8 cellular contexts compared by ENCODE assay signal in genomic region chr17:61863801-61864126, GRCh38. TPM values are rescaled to one million over a fixed set of nuclear protein-coding genes. Genes with fewer than 3 reads are reported as not detected.
DNase-seq lines count a peak whose midpoint lies in the region; ATAC-seq and TF ChIP-seq lines count a peak whose summit lies in the region.

No MANE protein-coding gene starts in this region.

- H3K36me3 ChIP-seq in breast epithelium = no peaks in the 10 kb centered on the region
- H3K36me3 ChIP-seq in mesenchymal stem cell (ENCODE audit: control insufficient read depth in 1 of 2, insufficient read depth in 2 of 2, low read depth in 1 of 2, low read length in 2 of 2) = peaks cover 4 to 15% of the 10 kb centered on the region in 2 experiments
- H3K36me3 ChIP-seq in uterus = no peaks in the 10 kb centered on the region

- DNase-seq in activated T-cell treated with anti-CD3 and anti-CD28 coated beads, Interleukin-2, amount 50 U/mL, for 4 hours = no peak
- DNase-seq in activated T-cell treated with anti-CD3 and anti-CD28 coated beads, Interleukin-2, amount 50 U/mL, for 1 hour = no peak
- DNase-seq in breast epithelium (ENCODE audit: low spot score in 2 of 2) (no peak), mesenchymal stem cell (no peak), uterus (no peak), NCI-H2029 (lab: John Stamatoyannopoulos, UW) (no peak)

- no peak overlapping the region for H2BK120ac ChIP-seq in mesenchymal stem cell (ENCODE audit: low read depth, low read length)

- H3K27me3 ChIP-seq in breast epithelium = no peaks in the 10 kb centered on the region
- H3K27me3 ChIP-seq in mesenchymal stem cell (ENCODE audit: control insufficient read depth in 1 of 2, insufficient read depth in 1 of 2, low read length in 2 of 2) = no peaks in the 10 kb centered on the region
- H3K27me3 ChIP-seq in uterus = no peaks in the 10 kb centered on the region

- H3K9me3 ChIP-seq in breast epithelium = no peaks in the 10 kb centered on the region
- no peaks in the 10 kb centered on the region for H3K9me3 ChIP-seq in mesenchymal stem cell (ENCODE audit: control insufficient read depth, low read length)
- H3K9me3 ChIP-seq in uterus = no peaks in the 10 kb centered on the region

- H3K9me3 Mint-ChIP-seq in activated T-cell treated with anti-CD3 and anti-CD28 coated beads, Interleukin-2, amount 50 U/mL, for 4 hours = no peaks in the 10 kb centered on the region

- H3K23ac ChIP-seq in mesenchymal stem cell (ENCODE audit: low read length in 2 of 2) = no peak overlapping the region

- no peak overlapping the region for H3K18ac ChIP-seq in mesenchymal stem cell (ENCODE audit: low read depth in 1 of 2, low read length in 2 of 2)

- no peak overlapping the region for H3K14ac ChIP-seq in mesenchymal stem cell (ENCODE audit: low read length in 2 of 2)

- ATAC-seq in activated T-cell treated with anti-CD3 and anti-CD28 coated beads, Interleukin-2, amount 50 U/mL, for 4 hours = peak in 1 of 2 donors; percentile 6
- ATAC-seq in HG03469 (IDR thresholded peaks at IDR 0.05; ENCODE audit: unreplicated experiment) (peak; percentile 5), HG02885 (IDR thresholded peaks at IDR 0.05; ENCODE audit: poor library complexity, unreplicated experiment) (no peak)

- H3K36me3 Mint-ChIP-seq in activated T-cell treated with anti-CD3 and anti-CD28 coated beads, Interleukin-2, amount 50 U/mL, for 4 hours (ENCODE audit: insufficient read depth) = peaks cover 3% of the 10 kb centered on the region

- H2AK5ac ChIP-seq in mesenchymal stem cell (ENCODE audit: low read length, severe bottlenecking) = no peak overlapping the region

- peak overlapping the region; percentile 92 for H3K9ac ChIP-seq in mesenchymal stem cell (ENCODE audit: low read length)

- H3K27me3 Mint-ChIP-seq in activated T-cell treated with anti-CD3 and anti-CD28 coated beads, Interleukin-2, amount 50 U/mL, for 4 hours (ENCODE audit: low read depth) = no peaks in the 10 kb centered on the region

- H2BK5ac ChIP-seq in mesenchymal stem cell (ENCODE audit: low read depth, low read length, poor library complexity, severe bottlenecking) = no peak overlapping the region

- no peak overlapping the region for H2BK12ac ChIP-seq in mesenchymal stem cell (ENCODE audit: low read length in 2 of 2)

- TF ChIP-seq CTCF in breast epithelium (IDR thresholded peaks at IDR 0.05) (no peak), uterus (IDR thresholded peaks at IDR 0.05) (no peak)

- peak overlapping the region; percentile 71 to 78 (median 75) for H3K4me3 ChIP-seq in breast epithelium
- peak overlapping the region; percentile 26 to 93 for H3K4me3 ChIP-seq in mesenchymal stem cell (ENCODE audit: insufficient read depth in 1 of 2, low read depth in 1 of 2, low read length in 2 of 2)
- peak overlapping the region; percentile 53 to 64 for H3K4me3 ChIP-seq in uterus

- intact Hi-C loops in breast epithelium (cut with DNase I; ENCODE audit: low total_unique reads) = no loop called here
- intact Hi-C loops in uterus (cut with DNase I; ENCODE audit: low total_unique reads) = no loop called here

- peak overlapping the region; percentile 91 for H3K4me2 ChIP-seq in mesenchymal stem cell (ENCODE audit: low read length, poor library complexity, severe bottlenecking)

- H3K27ac ChIP-seq in breast epithelium (peak overlapping the region; percentile 85 to 91), mesenchymal stem cell (ENCODE audit: low read length, poor library complexity, severe bottlenecking) (peak overlapping the region; percentile 78), uterus (peak overlapping the region; percentile 80 to 81)

- H3K4me1 Mint-ChIP-seq in activated T-cell treated with anti-CD3 and anti-CD28 coated beads, Interleukin-2, amount 50 U/mL, for 4 hours (ENCODE audit: low read depth) = peaks cover 25% of the 10 kb centered on the region

- 11% methylated on average over 8 of the region's 8 CpGs for WGBS in mesenchymal stem cell

- H2AFZ ChIP-seq in mesenchymal stem cell (ENCODE audit: low read depth, low read length) = peak overlapping the region; percentile 64

- no peak for TF ChIP-seq POLR2A in breast epithelium (IDR thresholded peaks at IDR 0.05)
- no peak for TF ChIP-seq POLR2A in uterus (IDR thresholded peaks at IDR 0.05)

- no peak overlapping the region for H4K8ac ChIP-seq in mesenchymal stem cell (ENCODE audit: low read length)

- peak overlapping the region; percentile 94 for H3K4me3 Mint-ChIP-seq in activated T-cell treated with anti-CD3 and anti-CD28 coated beads, Interleukin-2, amount 50 U/mL, for 4 hours

- peaks cover 0 to 5% of the 10 kb centered on the region in 2 donors for H3K4me1 ChIP-seq in breast epithelium
- H3K4me1 ChIP-seq in mesenchymal stem cell (ENCODE audit: control insufficient read depth, insufficient read depth, low read depth, low read length) = peaks cover 3% of the 10 kb centered on the region
- peaks cover 0 to 4% of the 10 kb centered on the region in 2 donors for H3K4me1 ChIP-seq in uterus

- H3K79me1 ChIP-seq in mesenchymal stem cell (replicated peaks; ENCODE audit: low read length, poor library complexity, severe bottlenecking) = peaks cover 5% of the 10 kb centered on the region

- no peak overlapping the region for H4K91ac ChIP-seq in mesenchymal stem cell (ENCODE audit: low read length)

- no peak overlapping the region for H2BK15ac ChIP-seq in mesenchymal stem cell (ENCODE audit: low read depth, poor library complexity, severe bottlenecking)

- H3K4ac ChIP-seq in mesenchymal stem cell (ENCODE audit: low read depth in 1 of 2, low read length in 2 of 2) = peak overlapping the region in 1 of 2 experiments; percentile 50

RNA-seq across cellular contexts. Expression of gene BRIP1, which starts 0.4 kb away (rescaled TPM):
- 1 to 10 TPM; 5.0 to 5.8 (median 5.1) TPM for total RNA-seq in activated T-cell treated with anti-CD3 and anti-CD28 coated beads, Interleukin-2, amount 50 U/mL, for 4 hours
- 1 to 10 TPM in 1 of 3 donors, under 1 TPM in 2; 0.33 to 1.0 (median 0.48) TPM for total RNA-seq in breast epithelium
- polyA plus RNA-seq in mesenchymal stem cell (2013, experiment 1 of 2) = 1.4 TPM
- 1.6 TPM for polyA plus RNA-seq in mesenchymal stem cell (2013, experiment 2 of 2)
- 10 to 100 TPM in 1 of 4 donors, 1 to 10 TPM in 1, not detected in 2; 1.0 to 13.0 TPM for total RNA-seq in uterus
